10 cellular contexts compared by ENCODE assay signal in genomic region chr14:101962503-101962874, GRCh38. TPM values are rescaled to one million over a fixed set of nuclear protein-coding genes. Genes with fewer than 3 reads are reported as not detected.
A peak's percentile ranks its signal among the peaks of the same experiment; 100 is the strongest.
DNase-seq lines count a peak whose midpoint lies in the region; ATAC-seq and TF ChIP-seq lines count a peak whose summit lies in the region.
"Had no signal": no experiment of that assay in that cellular context is flagged by ENCODE, and none has a peak within 500 bp of the region (broad histone marks: within the 10 kb centered on the region; RNA-seq: fewer than 3 reads in every experiment).

No MANE protein-coding gene starts in this region.

- H3K4me1 ChIP-seq in testis = peaks cover 25% of the 10 kb centered on the region

- H3K27ac ChIP-seq in testis = peak overlapping the region in 1 of 2 donors; percentile 47
- H3K27ac ChIP-seq: uterus had no signal

- no peak for TF ChIP-seq CTCF in testis (IDR thresholded peaks at IDR 0.05)

- no peaks in the 10 kb centered on the region for H3K9me3 ChIP-seq in testis
- H3K9me3 ChIP-seq: uterus had no signal

- peaks cover 26% of the 10 kb centered on the region for H3K4me1 Mint-ChIP-seq in activated CD4-positive, alpha-beta T cell treated with anti-CD3 and anti-CD28 coated beads for 36 hours
- H3K4me1 Mint-ChIP-seq in T-helper 2 cell treated with Interferon-gamma antibody and Interleukin-4, amounts not matched to agents 5 μg/mL and 100 μg/mL, for 36 hours (ENCODE audit: low read depth) = peaks cover 23% of the 10 kb centered on the region

- H3K27me3 Mint-ChIP-seq in activated CD4-positive, alpha-beta T cell treated with anti-CD3 and anti-CD28 coated beads for 36 hours = no peaks in the 10 kb centered on the region
- H3K27me3 Mint-ChIP-seq in T-helper 2 cell treated with Interferon-gamma antibody and Interleukin-4, amounts not matched to agents 5 μg/mL and 100 μg/mL, for 36 hours (ENCODE audit: low read depth) = no peaks in the 10 kb centered on the region
- H3K27me3 Mint-ChIP-seq: B cell had no signal

- CTCF ChIA-PET in activated CD4-positive, alpha-beta T cell treated with anti-CD3 and anti-CD28 coated beads for 36 hours (lab: Charles Lee) = interaction anchor here (0.6 to 2.4 kb wide), 6 partner anchors 11 to 351 kb away, joined by 3 to 12 read pairs (median 5); no protein-coding TSS in a partner anchor

- H3K9me3 Mint-ChIP-seq in activated CD4-positive, alpha-beta T cell treated with anti-CD3 and anti-CD28 coated beads for 36 hours (ENCODE audit: low read depth) = no peaks in the 10 kb centered on the region
- no peaks in the 10 kb centered on the region for H3K9me3 Mint-ChIP-seq in T-helper 2 cell treated with Interferon-gamma antibody and Interleukin-4, amounts not matched to agents 5 μg/mL and 100 μg/mL, for 36 hours

- no peaks in the 10 kb centered on the region for H3K36me3 ChIP-seq in testis (ENCODE audit: low read depth, missing control alignments)
- H3K36me3 ChIP-seq: uterus had no signal

- no peaks in the 10 kb centered on the region for H3K27me3 ChIP-seq in testis
- H3K27me3 ChIP-seq: uterus had no signal

- no peak overlapping the region for H3K4me3 Mint-ChIP-seq in activated CD4-positive, alpha-beta T cell treated with anti-CD3 and anti-CD28 coated beads for 36 hours
- H3K4me3 Mint-ChIP-seq in T-helper 2 cell treated with Interferon-gamma antibody and Interleukin-4, amounts not matched to agents 5 μg/mL and 100 μg/mL, for 36 hours = no peak overlapping the region
- H3K4me3 Mint-ChIP-seq: B cell had no signal

- peak; percentile 24 for DNase-seq in activated CD4-positive, alpha-beta T cell treated with anti-CD3 and anti-CD28 coated beads for 36 hours
- no peak for DNase-seq in activated CD4-positive, alpha-beta T cell treated with anti-CD3 and anti-CD28 coated beads, Interleukin-2, amount 50 U/mL, for 48 hours
- DNase-seq in SK-N-DZ (ENCODE audit: low spot score) (peak; percentile 52), hepatic stellate cell (ENCODE audit: low spot score) (peak; percentile 87), testis (peak; percentile 75), NCI-H187 treated with DMSO at 0.1 percent for 48 hours (lab: John Stamatoyannopoulos, UW) (no peak)
- DNase-seq in T-helper 2 cell treated with Interferon-gamma antibody and Interleukin-4, amounts not matched to agents 5 μg/mL and 100 μg/mL, for 36 hours (ENCODE audit: low spot score) = no peak

- no peak for TF ChIP-seq POLR2A in testis (IDR thresholded peaks at IDR 0.05)

- H3K36me3 Mint-ChIP-seq in activated CD4-positive, alpha-beta T cell treated with anti-CD3 and anti-CD28 coated beads for 36 hours (ENCODE audit: low read depth) = peaks cover 3% of the 10 kb centered on the region
- H3K36me3 Mint-ChIP-seq in T-helper 2 cell treated with Interferon-gamma antibody and Interleukin-4, amounts not matched to agents 5 μg/mL and 100 μg/mL, for 36 hours (ENCODE audit: low read depth) = no peaks in the 10 kb centered on the region

- intact Hi-C loops in activated CD4-positive, alpha-beta T cell treated with anti-CD3 and anti-CD28 coated beads for 36 hours (cut with DNase I, micrococcal nuclease) = loop anchor here (5.0 to 10.0 kb wide), 2 partner anchors 545 to 552 kb away; partner anchors contain the start of gene ANKRD9 (in 1 of the 2)
- intact Hi-C loops in testis (cut with DNase I; ENCODE audit: low total_unique reads) = loop anchor here (10.0 kb wide), 1 partner anchor 198 kb away; the partner anchor contains the start of gene PPP2R5C

- no peak for ATAC-seq in activated CD4-positive, alpha-beta T cell treated with anti-CD3 and anti-CD28 coated beads for 36 hours
- no peak for ATAC-seq in GM19328 (IDR thresholded peaks at IDR 0.05; ENCODE audit: unreplicated experiment)

- no peak overlapping the region for H3K4me3 ChIP-seq in testis
- H3K4me3 ChIP-seq: uterus had no signal

- H3K27ac Mint-ChIP-seq in activated CD4-positive, alpha-beta T cell treated with anti-CD3 and anti-CD28 coated beads for 36 hours = no peak overlapping the region
- no peak overlapping the region for H3K27ac Mint-ChIP-seq in T-helper 2 cell treated with Interferon-gamma antibody and Interleukin-4, amounts not matched to agents 5 μg/mL and 100 μg/mL, for 36 hours
- H3K27ac Mint-ChIP-seq: B cell had no signal

- WGBS in testis, 2 donors = 40 to 51% methylated on average over 5 of the region's 5 CpGs

- POLR2A ChIA-PET in activated CD4-positive, alpha-beta T cell treated with anti-CD3 and anti-CD28 coated beads for 36 hours (lab: Charles Lee) = no interaction called here

RNA-seq across cellular contexts. Expression of gene DYNC1H1, which starts 1.9 kb away (rescaled TPM):
- 100 to 1,000 TPM; 283 to 293 TPM for total RNA-seq in activated CD4-positive, alpha-beta T cell treated with anti-CD3 and anti-CD28 coated beads for 36 hours
- polyA plus RNA-seq in SK-N-DZ (2014; cell fraction: cytosol; rRNA removed) = 86.0 and 102 TPM in 2 replicates
- polyA plus RNA-seq in SK-N-DZ (2014; cell fraction: nucleus; rRNA removed) = 93.2 and 101 TPM in 2 replicates
- total RNA-seq in testis = 100 to 1,000 TPM; 538 to 691 TPM
- 313 TPM for polyA plus RNA-seq in testis (ENCODE audit: insufficient read depth, low read depth, low replicate concordance)

Comparison
In these comparisons a context has a peak if more than half of its experiments do, and no peak if none do; other contexts are left out.
1. DNase-seq: peak in activated CD4-positive, alpha-beta T cell treated with anti-CD3 and anti-CD28 coated beads for 36 hours (single experiment), SK-N-DZ (single experiment), hepatic stellate cell (single experiment) and testis (single experiment); none in activated CD4-positive, alpha-beta T cell treated with anti-CD3 and anti-CD28 coated beads, Interleukin-2, amount 50 U/mL, for 48 hours (0 of 2), NCI-H187 treated with DMSO at 0.1 percent for 48 hours (single experiment) and T-helper 2 cell treated with Interferon-gamma antibody and Interleukin-4, amounts not matched to agents 5 μg/mL and 100 μg/mL, for 36 hours (single experiment).